In the genomic region with DNA sequence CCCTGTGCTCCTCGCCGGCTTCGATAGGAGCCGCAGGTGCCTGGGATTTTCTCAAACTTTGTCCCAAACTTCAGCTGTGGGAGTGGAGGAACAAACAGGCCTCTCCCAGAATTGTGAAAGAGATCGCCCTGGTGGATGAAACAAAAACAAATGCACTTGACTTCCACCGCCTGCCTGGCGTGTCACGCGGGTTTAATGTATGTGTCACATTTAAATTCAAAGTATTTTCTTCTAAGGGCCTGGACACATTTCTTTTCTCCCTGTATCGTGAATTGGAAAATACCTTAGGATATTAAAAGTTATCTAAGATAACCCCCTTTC, we compare ENCODE assay signal across 8 cellular contexts. TPM values are rescaled to one million over a fixed set of nuclear protein-coding genes. Genes with fewer than 3 reads are reported as not detected.
DNase-seq lines count a peak whose midpoint lies in the region; ATAC-seq, FAIRE-seq and TF ChIP-seq lines count a peak whose summit lies in the region.

No MANE protein-coding gene starts in this region.

- 0% methylated on average over 10 of the region's 10 CpGs for WGBS in right lobe of liver (ENCODE audit: insufficient coverage, low coverage, low lambda C conversion rate, missing lambda C conversion rate)
- under 1% methylated on average over 10 of the region's 10 CpGs for WGBS in suprapubic skin

- peak in 4 of 10 experiments; percentile 5 to 21 (median 12) for DNase-seq in CD4-positive, alpha-beta T cell
- DNase-seq in RCC 7860 (ENCODE audit: low spot score) = peak; percentile 64
- DNase-seq in cardiac fibroblast (ENCODE audit: low read depth in 2 of 2) = peak; percentile 67 to 87
- DNase-seq in right lobe of liver = peak in 2 of 3 donors; percentile 35 to 63
- DNase-seq in suprapubic skin (ENCODE audit: low spot score in 2 of 2) = no peak
- no peak for DNase-seq in T-helper 9 cell

- H3K27ac Mint-ChIP-seq in CD4-positive, alpha-beta T cell = peak overlapping the region; percentile 90

- H3K36me3 ChIP-seq in right lobe of liver = no peaks in the 10 kb centered on the region
- H3K36me3 ChIP-seq in suprapubic skin = no peaks in the 10 kb centered on the region

- H3K4me3 ChIP-seq in cardiac fibroblast (replicated peaks in 1 of 2; ENCODE audit: low read depth in 2 of 2, low read length in 2 of 2) (peak overlapping the region; percentile 92 to 99), right lobe of liver (peak overlapping the region; percentile 71 to 86 (median 80)), suprapubic skin (peak overlapping the region; percentile 79)

- peak overlapping the region; percentile 91 for H3K4me3 Mint-ChIP-seq in CD4-positive, alpha-beta T cell

- CTCF ChIA-PET in CD4-positive, alpha-beta T cell (lab: Charles Lee) = interaction anchor here (0.8 to 2.0 kb wide), 5 partner anchors 9 to 192 kb away, joined by 3 to 6 read pairs (median 3); a partner anchor contains a TSS

- peak; percentile 49 for FAIRE-seq in RCC 7860 (lab: Jason Lieb, UNC)

- H3K4me1 Mint-ChIP-seq in CD4-positive, alpha-beta T cell (ENCODE audit: low read depth) = peaks cover 66% of the 10 kb centered on the region

- intact Hi-C loops in CD4-positive, alpha-beta T cell (cut with DNase I, micrococcal nuclease) = loop anchor here (2.0 to 5.0 kb wide), 4 partner anchors 37 to 1183 kb away; a partner anchor contains a TSS
- intact Hi-C loops in right lobe of liver (cut with DNase I) = no loop called here

- ATAC-seq in CD4-positive, alpha-beta T cell (ENCODE audit: poor library complexity) = peak; percentile 4
- ATAC-seq in GM19023 (IDR thresholded peaks at IDR 0.05; ENCODE audit: unreplicated experiment) (peak; percentile 20), HG03135 (IDR thresholded peaks at IDR 0.05; ENCODE audit: unreplicated experiment) (peak; percentile 32), right lobe of liver (peak; percentile 22 to 47 (median 37))

- H3K27me3 Mint-ChIP-seq in CD4-positive, alpha-beta T cell = no peaks in the 10 kb centered on the region

- POLR2A ChIA-PET in CD4-positive, alpha-beta T cell (lab: Charles Lee) = interaction anchor here (0.9 to 2.4 kb wide), 13 partner anchors 8 to 1180 kb away, joined by 3 to 34 read pairs (median 5); a partner anchor contains a TSS

- H3K36me3 Mint-ChIP-seq in CD4-positive, alpha-beta T cell (ENCODE audit: low read depth) = peaks cover 17% of the 10 kb centered on the region

- peak overlapping the region; percentile 83 for H3K27ac ChIP-seq in CD4-positive, alpha-beta T cell (ENCODE audit: low read depth, low read length)
- H3K27ac ChIP-seq in right lobe of liver (peak overlapping the region; percentile 95 to 96 (median 96)), suprapubic skin (peak overlapping the region; percentile 98)

- TF ChIP-seq POLR2A in right lobe of liver (IDR thresholded peaks at IDR 0.05) = no peak
- TF ChIP-seq POLR2A in suprapubic skin (IDR thresholded peaks at IDR 0.05) = no peak

- no peak for TF ChIP-seq CTCF in CD4-positive, alpha-beta T cell (IDR thresholded peaks at IDR 0.05)
- TF ChIP-seq CTCF in cardiac fibroblast (IDR thresholded peaks at IDR 0.05; ENCODE audit: low read depth, low read length) (no peak), right lobe of liver (IDR thresholded peaks at IDR 0.05) (peak in 1 of 4 donors; percentile 13), suprapubic skin (IDR thresholded peaks at IDR 0.05) (peak in 1 of 2 donors; percentile 6)

- TF ChIP-seq EP300 in suprapubic skin (IDR thresholded peaks at IDR 0.05) = no peak

- H3K9me3 ChIP-seq in CD4-positive, alpha-beta T cell (ENCODE audit: control insufficient read depth, low read length) = no peaks in the 10 kb centered on the region
- H3K9me3 ChIP-seq in right lobe of liver (no peaks in the 10 kb centered on the region), suprapubic skin (no peaks in the 10 kb centered on the region)

- H3K9me3 Mint-ChIP-seq in CD4-positive, alpha-beta T cell = no peaks in the 10 kb centered on the region

- no peaks in the 10 kb centered on the region for H3K27me3 ChIP-seq in CD4-positive, alpha-beta T cell (ENCODE audit: control insufficient read depth, insufficient read depth, low read length)
- H3K27me3 ChIP-seq in right lobe of liver (no peaks in the 10 kb centered on the region), suprapubic skin (no peaks in the 10 kb centered on the region)

- peaks cover 0 to 43% (median 6%) of the 10 kb centered on the region in 4 donors for H3K4me1 ChIP-seq in right lobe of liver
- peaks cover 59% of the 10 kb centered on the region for H3K4me1 ChIP-seq in suprapubic skin

RNA-seq across cellular contexts. Expression of a gene that starts 0.7 kb away (rescaled TPM):
- 1 to 10 TPM; 8.6 to 9.3 TPM for total RNA-seq in CD4-positive, alpha-beta T cell
- total RNA-seq in right lobe of liver (10 to 100 TPM; 20.6 to 26.7 (median 24.8) TPM), suprapubic skin (10 to 100 TPM; 29.3 to 40.0 (median 29.7) TPM)

Comparison
In these comparisons a context has a peak if more than half of its experiments do, and no peak if none do; other contexts are left out.
1. DNase-seq: peak in RCC 7860 (single experiment), cardiac fibroblast (2 of 2) and right lobe of liver (2 of 3); none in suprapubic skin (0 of 2) and T-helper 9 cell (single experiment).
2. intact Hi-C loops: an anchor here in CD4-positive, alpha-beta T cell (2.0 to 5.0 kb wide); none called in right lobe of liver.
3. Peak in every context shown above with its lines, with median percentiles within 50 percentile points of each other: ATAC-seq, H3K27ac ChIP-seq and H3K4me3 ChIP-seq.